Comparison of ENCODE assay signal across 11 cellular contexts in genomic region chr18:59207506-59207905, GRCh38. TPM values are rescaled to one million over a fixed set of nuclear protein-coding genes. Genes with fewer than 3 reads are reported as not detected.
"Had no signal": no experiment of that assay in that cellular context is flagged by ENCODE, and none has a peak within 500 bp of the region (broad histone marks: within the 10 kb centered on the region; RNA-seq: fewer than 3 reads in every experiment).

No MANE protein-coding gene starts in this region.

- H3K4me3 Mint-ChIP-seq: H9, HFFc6 had no signal

- H3K9me3 Mint-ChIP-seq: HFFc6 had no signal

- DNase-seq: GM23248, H9, HFFc6, IMR-90, KG1 had no signal

- H3K4me3 ChIP-seq: GM23248, K562 had no signal

- ATAC-seq: HCT116, HepG2, K562 had no signal

- H3K27ac Mint-ChIP-seq: HFFc6 had no signal

- H3K27ac ChIP-seq: GM23248, HL-60 had no signal

- H3K9ac ChIP-seq: GM23248 had no signal

RNA-seq across cellular contexts. Expression of gene GRP, which starts 12.5 kb away (rescaled TPM):
- total RNA-seq: GM23248, H1, H9, HepG2, HFFc6, HT1080, IMR-90, K562 had no signal
- polyA plus RNA-seq: GM23248, H1, HepG2, IMR-90 had no signal
